In genomic region chr4:62301500-62301899, GRCh38 we compare ENCODE assay signal across 8 cellular contexts.
"Had no signal": no experiment of that assay in that cellular context is flagged by ENCODE, and none has a peak within 500 bp of the region (broad histone marks: within the 10 kb centered on the region; RNA-seq: fewer than 3 reads in every experiment).

No MANE protein-coding gene starts in this region.

- DNase-seq: GOT3, H7, HFFc6, IMR-90, KG1 had no signal

- H3K4me3 ChIP-seq: HAP-1, K562 had no signal

- H3K27ac Mint-ChIP-seq: HFFc6 had no signal

- H3K36me3 ChIP-seq: HAP-1 had no signal

- ATAC-seq: HCT116, K562 had no signal

- H3K4me3 Mint-ChIP-seq: HFFc6 had no signal

- H3K4me1 ChIP-seq: HAP-1 had no signal
